1 cellular context compared by ENCODE assay signal in the genomic region with DNA sequence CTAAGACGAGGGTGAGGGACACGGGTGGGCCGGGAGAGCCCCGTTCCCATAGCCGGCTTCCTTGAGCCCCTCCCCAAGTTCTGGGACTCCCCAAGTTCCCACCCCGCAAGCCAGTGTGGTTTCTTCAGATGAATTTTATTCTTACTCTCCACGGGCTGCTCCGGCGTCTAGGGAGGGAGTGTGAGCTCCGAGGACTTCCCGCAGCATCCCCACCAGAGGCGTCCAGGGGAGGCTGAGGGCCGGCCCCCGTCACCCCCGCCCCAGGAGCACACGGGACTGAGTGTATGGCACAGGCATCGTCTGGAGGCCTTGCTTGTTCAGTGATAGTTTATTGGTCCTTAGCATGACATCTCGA.
TF ChIP-seq lines count a peak whose summit lies in the region.

No MANE protein-coding gene starts in this region.

TF ChIP-seq in H1, 55 proteins besides CTCF, POLR2A, EP300 and RAD21:
- no peak for TF ChIP-seq EZH2 (IDR thresholded peaks at IDR 0.05; ENCODE audit: low read depth, low read length, severe bottlenecking)
- no peak for TF ChIP-seq SAP30 (IDR thresholded peaks at IDR 0.05; ENCODE audit: insufficient read depth, insufficient replicate concordance, low read length)
- no peak for TF ChIP-seq CHD1 (IDR thresholded peaks at IDR 0.05; ENCODE audit: low read depth, low read length)
- no peak for TF ChIP-seq RFX5 (IDR thresholded peaks at IDR 0.05; ENCODE audit: borderline replicate concordance, low read depth, low read length)
- no peak for TF ChIP-seq POU5F1 (IDR thresholded peaks at IDR 0.05; ENCODE audit: low read depth, low read length)
- no peak for TF ChIP-seq POLR2AphosphoS5 (IDR thresholded peaks at IDR 0.05; ENCODE audit: low read depth, low read length)
- no peak for TF ChIP-seq TAF7 (optimal IDR thresholded peaks at IDR 0.05; ENCODE audit: borderline replicate concordance, low read depth, low read length)
- TF ChIP-seq RXRA (IDR thresholded peaks at IDR 0.05; ENCODE audit: insufficient read depth, low read depth, low read length): no peak
- no peak for TF ChIP-seq CEBPB (IDR thresholded peaks at IDR 0.05; ENCODE audit: low read depth, low read length)
- no peak for TF ChIP-seq GABPA (IDR thresholded peaks at IDR 0.05; ENCODE audit: borderline replicate concordance, insufficient read depth, low read length)
- no peak for TF ChIP-seq FOSL1 (IDR thresholded peaks at IDR 0.05; ENCODE audit: insufficient read depth, low read depth, low read length)
- TF ChIP-seq EGR1 (IDR thresholded peaks at IDR 0.05; ENCODE audit: borderline replicate concordance, low read depth, low read length): no peak
- no peak for TF ChIP-seq CHD2 (IDR thresholded peaks at IDR 0.05; ENCODE audit: low read length)
